In the genomic region with DNA sequence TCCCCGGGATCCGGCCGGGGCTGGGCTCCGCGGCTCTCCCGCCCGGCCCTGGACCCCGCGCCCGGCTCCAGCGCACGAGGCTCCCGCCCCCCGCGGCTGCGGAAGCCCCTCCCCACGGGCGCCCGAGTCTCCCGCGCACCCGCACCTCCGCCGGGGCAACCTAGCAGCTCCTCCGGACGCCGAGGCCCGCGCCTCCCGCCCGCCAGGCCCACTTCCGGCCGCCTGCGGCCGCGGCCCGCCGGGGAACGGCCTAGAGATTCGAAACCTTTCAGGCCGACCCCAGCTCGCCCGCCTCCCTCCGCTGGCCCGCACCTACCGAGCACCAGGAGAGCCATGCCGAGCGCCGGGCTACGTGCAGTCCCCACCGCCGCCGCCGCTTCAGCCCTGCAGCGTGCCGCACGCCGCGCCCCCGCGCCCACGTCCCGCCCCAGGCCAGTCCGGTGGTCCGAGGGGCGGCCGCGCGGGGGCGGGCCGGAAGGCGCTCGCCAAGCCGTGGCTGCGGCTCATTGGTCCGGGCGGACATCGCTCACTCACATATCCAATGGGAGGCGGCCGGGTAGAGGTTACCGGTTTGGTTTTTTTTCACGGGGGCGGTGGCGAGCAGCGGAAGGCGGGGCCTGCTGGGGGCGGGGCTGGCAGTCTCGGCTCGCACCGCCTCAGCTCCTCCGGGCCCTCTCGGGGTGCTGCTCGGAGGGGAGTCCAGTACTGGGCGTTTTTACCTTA, we compare ENCODE assay signal across 1 cellular context.
TF ChIP-seq lines count a peak whose summit lies in the region.

A gene with protein sequence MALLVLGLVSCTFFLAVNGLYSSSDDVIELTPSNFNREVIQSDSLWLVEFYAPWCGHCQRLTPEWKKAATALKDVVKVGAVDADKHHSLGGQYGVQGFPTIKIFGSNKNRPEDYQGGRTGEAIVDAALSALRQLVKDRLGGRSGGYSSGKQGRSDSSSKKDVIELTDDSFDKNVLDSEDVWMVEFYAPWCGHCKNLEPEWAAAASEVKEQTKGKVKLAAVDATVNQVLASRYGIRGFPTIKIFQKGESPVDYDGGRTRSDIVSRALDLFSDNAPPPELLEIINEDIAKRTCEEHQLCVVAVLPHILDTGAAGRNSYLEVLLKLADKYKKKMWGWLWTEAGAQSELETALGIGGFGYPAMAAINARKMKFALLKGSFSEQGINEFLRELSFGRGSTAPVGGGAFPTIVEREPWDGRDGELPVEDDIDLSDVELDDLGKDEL (minus strand): TSS at position 424 of the 723 bp plus-strand sequence. CDS start 89 bp downstream, at position 335.

TF ChIP-seq in HepG2, 621 proteins besides CTCF, POLR2A, EP300 and RAD21 (continued from another document and continues in another):
- TF ChIP-seq ZNF629 (CRISPR knock-in tag; conservative IDR thresholded peaks at IDR 0.05), result no peak
- no peak for TF ChIP-seq NFIC (IDR thresholded peaks at IDR 0.05; ENCODE audit: low read length)
- no peak for TF ChIP-seq SMYD3 (CRISPR knock-in tag; IDR thresholded peaks at IDR 0.05)
- TF ChIP-seq HBP1 (CRISPR knock-in tag; IDR thresholded peaks at IDR 0.05; ENCODE audit: low read depth), result 0 out of 2 replicates have a peak, but pooled peaks have one; percentile 71
- TF ChIP-seq RXRB (CRISPR knock-in tag; IDR thresholded peaks at IDR 0.05; ENCODE audit: borderline replicate concordance), result 0 out of 2 replicates have a peak, but pooled peaks have one; percentile 33
- TF ChIP-seq CCDC6 (CRISPR knock-in tag; IDR thresholded peaks at IDR 0.05), result peak; percentile 87
- TF ChIP-seq, protein P1, sequence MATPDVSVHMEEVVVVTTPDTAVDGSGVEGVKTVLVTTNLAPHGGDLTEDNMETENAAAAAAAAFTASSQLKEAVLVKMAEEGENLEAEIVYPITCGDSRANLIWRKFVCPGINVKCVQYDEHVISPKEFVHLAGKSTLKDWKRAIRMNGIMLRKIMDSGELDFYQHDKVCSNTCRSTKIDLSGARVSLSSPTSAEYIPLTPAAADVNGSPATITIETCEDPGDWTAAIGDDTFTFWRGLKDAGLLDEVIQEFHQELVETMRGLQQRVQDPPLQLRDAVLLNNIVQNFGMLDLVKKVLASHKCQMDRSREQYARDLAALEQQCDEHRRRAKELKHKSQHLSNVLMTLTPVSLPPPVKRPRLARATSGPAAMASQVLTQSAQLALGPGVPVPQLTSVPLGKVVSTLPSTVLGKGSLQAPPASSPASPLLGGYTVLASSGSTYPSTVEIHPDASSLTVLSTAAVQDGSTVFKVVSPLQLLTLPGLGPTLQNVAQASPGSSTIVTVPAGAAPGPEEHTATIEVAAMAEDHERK (CRISPR knock-in tag; IDR thresholded peaks at IDR 0.05; ENCODE audit: low read depth), result no peak
- peak; percentile 28 for TF ChIP-seq RBM39 (IDR thresholded peaks at IDR 0.05; ENCODE audit: low read depth, low read length, poor library complexity, severe bottlenecking)
- TF ChIP-seq YY1 (IDR thresholded peaks at IDR 0.05; ENCODE audit: insufficient read depth, insufficient replicate concordance, low read depth, low read length), result peak; percentile 82
- no peak for TF ChIP-seq PBX3 (CRISPR knock-in tag; IDR thresholded peaks at IDR 0.05; ENCODE audit: borderline replicate concordance)
- TF ChIP-seq ZBTB7A (CRISPR knock-in tag; IDR thresholded peaks at IDR 0.05), result peak; percentile 49; the same call in 1 of the 2 replicates
- no peak; the same call in 1 of the 2 replicates for TF ChIP-seq E2F5 (CRISPR knock-in tag; conservative IDR thresholded peaks at IDR 0.05)
- TF ChIP-seq SAP130 (CRISPR knock-in tag; IDR thresholded peaks at IDR 0.05; ENCODE audit: low read depth), result peak; percentile 88
- no peak for TF ChIP-seq ZNF24 (IDR thresholded peaks at IDR 0.05)
- no peak for TF ChIP-seq ZNF781 (CRISPR knock-in tag; IDR thresholded peaks at IDR 0.05; ENCODE audit: borderline replicate concordance, not compliant biosample characterization)
- TF ChIP-seq CAMTA2 (CRISPR knock-in tag; IDR thresholded peaks at IDR 0.05; ENCODE audit: borderline replicate concordance), result no peak
- no peak for TF ChIP-seq CSRNP1 (CRISPR knock-in tag; IDR thresholded peaks at IDR 0.05)
- peak; percentile 95 for TF ChIP-seq SP2 (CRISPR knock-in tag; IDR thresholded peaks at IDR 0.05)
- no peak for TF ChIP-seq CHD2 (IDR thresholded peaks at IDR 0.05; ENCODE audit: low read depth, low read length)
- TF ChIP-seq HIVEP1 (CRISPR knock-in tag; IDR thresholded peaks at IDR 0.05), result no peak
- TF ChIP-seq STAT6 (CRISPR knock-in tag; IDR thresholded peaks at IDR 0.05; ENCODE audit: borderline replicate concordance), result no peak
- no peak for TF ChIP-seq FOXA3 (CRISPR knock-in tag; IDR thresholded peaks at IDR 0.05)
- no peak for TF ChIP-seq ISX (CRISPR knock-in tag; conservative IDR thresholded peaks at IDR 0.05)
- peak; percentile 75; the same call in 1 of the 2 replicates for TF ChIP-seq TFDP1 (CRISPR knock-in tag; IDR thresholded peaks at IDR 0.05; ENCODE audit: borderline replicate concordance)
- TF ChIP-seq HDAC1 (CRISPR knock-in tag; IDR thresholded peaks at IDR 0.05), result peak; percentile 56; the same call in 1 of the 2 replicates
- TF ChIP-seq BHLHE40 (IDR thresholded peaks at IDR 0.05; ENCODE audit: low read length), result no peak
- peak; percentile 18; the same call in 1 of the 2 replicates for TF ChIP-seq ZNF766 (CRISPR knock-in tag; IDR thresholded peaks at IDR 0.05; ENCODE audit: borderline replicate concordance)
- TF ChIP-seq U2AF1 (optimal IDR thresholded peaks at IDR 0.05; ENCODE audit: low read depth, low read length), result no peak
- TF ChIP-seq ATF2 (CRISPR knock-in tag; IDR thresholded peaks at IDR 0.05), result no peak
- TF ChIP-seq FOXO4 (CRISPR knock-in tag; conservative IDR thresholded peaks at IDR 0.05), result no peak
- TF ChIP-seq CEBPB (IDR thresholded peaks at IDR 0.05; ENCODE audit: borderline replicate concordance, low read depth, low read length), result no peak
- no peak for TF ChIP-seq CHD4 (IDR thresholded peaks at IDR 0.05; ENCODE audit: borderline replicate concordance, low read length)
- no peak for TF ChIP-seq ZBTB10 (CRISPR knock-in tag; IDR thresholded peaks at IDR 0.05; ENCODE audit: borderline replicate concordance)
